26 cellular contexts compared by ENCODE assay signal in genomic region chr9:84478996-84479395, GRCh38.
"Had no signal": no experiment of that assay in that cellular context is flagged by ENCODE, and none has a peak within 500 bp of the region (broad histone marks: within the 10 kb centered on the region; RNA-seq: fewer than 3 reads in every experiment).

No MANE protein-coding gene starts in this region.

- H3K9me3 ChIP-seq: Peyer's patch had no signal

- ATAC-seq: activated naive CD4-positive, alpha-beta T cell treated with anti-CD3 and anti-CD28 coated beads, Interleukin-2, amount 50 U/mL, for 72 hours; activated T-cell treated with anti-CD3 and anti-CD28 coated beads, Interleukin-2, amount 50 U/mL, for 4 hours; PC-3 had no signal

- DNase-seq: activated B cell treated with CpG ODN at 0.5 μM for 24 hours; activated CD4-positive, alpha-beta memory T cell treated with anti-CD3 and anti-CD28 coated beads for 36 hours; activated CD4-positive, alpha-beta T cell treated with anti-CD3 and anti-CD28 coated beads for 4 hours; activated CD4-positive, alpha-beta T cell treated with anti-CD3 and anti-CD28 coated beads, Interleukin-2, amount 50 U/mL, for 1 hour; activated CD4-positive, CD25-positive, alpha-beta regulatory T cell treated with anti-CD3 and anti-CD28 coated beads, Interleukin-2, amount 50 U/mL, for 72 hours; activated CD8-positive, alpha-beta memory T cell treated with anti-CD3 and anti-CD28 coated beads, Interleukin-2, amount 50 U/mL, for 4 hours; activated gamma-delta T cell treated with Interleukin-2 at 50 U/mL for 16 hours; activated naive CD4-positive, alpha-beta T cell treated with anti-CD3 and anti-CD28 coated beads for 36 hours; activated T-cell treated with anti-CD3 and anti-CD28 coated beads for 4 hours; activated T-cell treated with anti-CD3 and anti-CD28 coated beads, Interleukin-2, amount 50 U/mL, for 4 hours; anterior cingulate cortex; brain microvascular endothelial cell; NCI-H1048; NCI-H1105 treated with DMSO at 0.1 percent for 48 hours; NCI-H1436; NCI-H1694; NCI-H1930; NCI-H2081 treated with DMSO at 0.1 percent for 48 hours; NCI-H345; NCI-H524 treated with DMSO at 0.1 percent for 48 hours; PC-3; Peyer's patch; Right ventricle myocardium superior had no signal

- H3K27ac ChIP-seq: brain microvascular endothelial cell, cardiac muscle cell, Peyer's patch, RWPE1 had no signal

- H3K4me3 ChIP-seq: cardiac muscle cell, Peyer's patch had no signal

- H3K27me3 ChIP-seq: brain microvascular endothelial cell, cardiac muscle cell, Peyer's patch had no signal

- H3K4me1 ChIP-seq: Peyer's patch had no signal

- H3K36me3 ChIP-seq: brain microvascular endothelial cell, cardiac muscle cell, Peyer's patch had no signal
